In genomic region chr12:89827592-89827991, GRCh38 we compare ENCODE assay signal across 1 cellular context.
A peak's percentile ranks its signal among the peaks of the same experiment; 100 is the strongest.
TF ChIP-seq lines count a peak whose summit lies in the region.

No MANE protein-coding gene starts in this region.

TF ChIP-seq in HEK293, 187 proteins besides CTCF, POLR2A, EP300 and RAD21 (continued from another document):
- TF ChIP-seq ATF2 (tag by site-specific recombination; IDR thresholded peaks at IDR 0.05; ENCODE audit: low read depth): no peak
- no peak for TF ChIP-seq ZNF175 (tag by site-specific recombination; IDR thresholded peaks at IDR 0.05)
- TF ChIP-seq SP3 (tag by site-specific recombination; IDR thresholded peaks at IDR 0.05): no peak
- 0 out of 2 replicates have a peak, but pooled peaks have one; percentile 10 for TF ChIP-seq ZNF335 (tag by site-specific recombination; conservative IDR thresholded peaks at IDR 0.05)
- no peak for TF ChIP-seq ZNF169 (tag by site-specific recombination; IDR thresholded peaks at IDR 0.05)
- TF ChIP-seq GLIS1 (tag by site-specific recombination; IDR thresholded peaks at IDR 0.05): peak; percentile 49
- no peak for TF ChIP-seq ZNF792 (tag by site-specific recombination; IDR thresholded peaks at IDR 0.05)
- TF ChIP-seq ZNF398 (tag by site-specific recombination; IDR thresholded peaks at IDR 0.05): peak; percentile 39; the same call in 1 of the 2 replicates
- TF ChIP-seq ZNF580 (tag by site-specific recombination; IDR thresholded peaks at IDR 0.05): no peak
- TF ChIP-seq FEZF1 (tag by site-specific recombination; IDR thresholded peaks at IDR 0.05): peak; percentile 83
- 0 out of 2 replicates have a peak, but pooled peaks have one; percentile 25 for TF ChIP-seq ZBTB21 (tag by site-specific recombination; IDR thresholded peaks at IDR 0.05)
- TF ChIP-seq WT1 (tag by site-specific recombination; IDR thresholded peaks at IDR 0.05): no peak
